15 cellular contexts compared by ENCODE assay signal in the genomic region with DNA sequence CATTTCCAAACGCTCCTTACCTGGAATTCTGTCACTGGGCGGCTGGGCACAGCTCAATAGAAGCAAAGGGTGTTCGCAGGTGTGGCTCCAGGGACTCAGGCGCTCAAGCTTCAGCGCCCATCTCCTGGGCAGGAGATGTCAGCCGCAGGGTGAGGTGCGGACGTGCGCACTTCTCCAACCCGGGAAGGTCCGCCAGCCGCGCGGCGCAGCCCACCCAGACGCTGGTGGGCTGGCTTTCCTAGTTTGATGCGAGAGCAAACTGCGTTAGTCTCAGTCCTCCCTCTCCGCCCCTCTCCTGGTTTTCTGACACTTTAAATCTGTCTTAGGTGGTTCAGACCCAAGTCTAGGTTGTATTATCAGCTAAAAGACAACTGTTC. TPM values are rescaled to one million over a fixed set of nuclear protein-coding genes. Genes with fewer than 3 reads are reported as not detected.
DNase-seq lines count a peak whose midpoint lies in the region; ATAC-seq, FAIRE-seq and TF ChIP-seq lines count a peak whose summit lies in the region.
"Had no signal": no experiment of that assay in that cellular context is flagged by ENCODE, and none has a peak within 500 bp of the region (broad histone marks: within the 10 kb centered on the region; RNA-seq: fewer than 3 reads in every experiment).

No MANE protein-coding gene starts in this region.

- H3K36me3 ChIP-seq in right lobe of liver (no peaks in the 10 kb centered on the region), HepG2 (replicated peaks in 1 of 2; ENCODE audit: control insufficient read depth in 1 of 2, insufficient read depth in 2 of 2, low read length in 2 of 2) (no peaks in the 10 kb centered on the region)

- H3K4me1 ChIP-seq in right lobe of liver (peaks cover 0 to 12% (median 5%) of the 10 kb centered on the region in 4 donors), HepG2 (ENCODE audit: insufficient read depth, low read length) (peaks cover 14% of the 10 kb centered on the region)

- no TSS peak for BruUV-seq in HepG2 (replicated peaks; lab: Mats Ljungman, UMichigan)

- CTCF ChIA-PET in HepG2 (lab: Yijun Ruan, JAX; ENCODE audit: low intra/inter-chr PET ratio, low total read pairs) = no interaction called here

- POLR2A ChIA-PET in HepG2 (lab: Yijun Ruan, JAX) = no interaction called here

- H4K20me1 ChIP-seq in HepG2 (ENCODE audit: insufficient read depth, low read length) = no peaks in the 10 kb centered on the region

- intact Hi-C loops in right lobe of liver (cut with DNase I) (no loop called here), HepG2 (cut with micrococcal nuclease; ENCODE audit: unreplicated experiment) (no loop called here), left ventricle myocardium superior (cut with micrococcal nuclease) (no loop called here)

- H3K9me3 Mint-ChIP-seq in endothelial cell (ENCODE audit: unreplicated experiment) (no peaks in the 10 kb centered on the region), neural crest cell (no peaks in the 10 kb centered on the region)
- H3K9me3 Mint-ChIP-seq: central memory CD8-positive, alpha-beta T cell had no signal

- no peaks in the 10 kb centered on the region for H3K9me3 ChIP-seq in right lobe of liver
- no peaks in the 10 kb centered on the region for H3K9me3 ChIP-seq in HepG2 (ENCODE audit: low read length)

- WGBS in right lobe of liver (ENCODE audit: insufficient coverage, low coverage, low lambda C conversion rate, missing lambda C conversion rate) = 2% methylated on average over 5 of the region's 19 CpGs
- WGBS in HepG2 (ENCODE audit: low lambda C conversion rate) = 6% methylated on average over 6 of the region's 19 CpGs

- no peak overlapping the region for H2AFZ ChIP-seq in HepG2 (ENCODE audit: low read length)

- no peaks in the 10 kb centered on the region for H3K79me2 ChIP-seq in HepG2 (ENCODE audit: insufficient read depth, low read length)

- in situ Hi-C loops in HepG2 (cut with HindIII; ENCODE audit: extremely low pct_ligation_motif_present, low pct_unique_long_range_greater_than_20kb) = no loop called here

- H3K27me3 Mint-ChIP-seq in endothelial cell (ENCODE audit: unreplicated experiment) = peaks cover 19% of the 10 kb centered on the region
- H3K27me3 Mint-ChIP-seq in neural crest cell (ENCODE audit: low read depth) = peaks cover 82% of the 10 kb centered on the region

- H3K4me1 Mint-ChIP-seq in endothelial cell (ENCODE audit: unreplicated experiment) = peaks cover 9% of the 10 kb centered on the region
- peaks cover 33% of the 10 kb centered on the region for H3K4me1 Mint-ChIP-seq in neural crest cell
- H3K4me1 Mint-ChIP-seq: central memory CD8-positive, alpha-beta T cell had no signal

- FAIRE-seq in HepG2 (lab: Jason Lieb, UNC) = no peak

- TF ChIP-seq CTCF in right lobe of liver (IDR thresholded peaks at IDR 0.05) = no peak
- no peak for TF ChIP-seq CTCF in HepG2 (CRISPR knock-in tag; IDR thresholded peaks at IDR 0.05)
- no peak for TF ChIP-seq CTCF in endothelial cell (IDR thresholded peaks at IDR 0.05; ENCODE audit: unreplicated experiment)
- TF ChIP-seq CTCF in neural crest cell (conservative IDR thresholded peaks at IDR 0.05) = no peak

- H3K36me3 Mint-ChIP-seq in endothelial cell (ENCODE audit: low read depth, unreplicated experiment) (no peaks in the 10 kb centered on the region), neural crest cell (ENCODE audit: low read depth) (no peaks in the 10 kb centered on the region)

- H3K27ac Mint-ChIP-seq in endothelial cell (ENCODE audit: unreplicated experiment) (no peak overlapping the region), neural crest cell (ENCODE audit: unreplicated experiment) (no peak overlapping the region)

- no peak overlapping the region for H3K27ac ChIP-seq in right lobe of liver
- no peak overlapping the region for H3K27ac ChIP-seq in HepG2 (ENCODE audit: extremely low read length, insufficient read depth, low read length)
- H3K27ac ChIP-seq: skin epidermis had no signal

- no peak overlapping the region for H3K4me2 ChIP-seq in HepG2 (ENCODE audit: low read depth, low read length)

- H3K4me3 ChIP-seq in right lobe of liver (peak overlapping the region in 2 of 3 donors; percentile 23 to 41), HepG2 (replicated peaks in 1 of 3; ENCODE audit: insufficient read depth in 1 of 3, low read depth in 2 of 3, low read length in 3 of 3) (no peak overlapping the region)

- ATAC-seq in right lobe of liver (no peak), HepG2 (no peak), left ventricle myocardium superior (no peak)
- ATAC-seq: esophagus mucosa had no signal

- TF ChIP-seq RAD21 in HepG2 (CRISPR knock-in tag; IDR thresholded peaks at IDR 0.05) = no peak

- DNase-seq in right lobe of liver = no peak
- no peak for DNase-seq in HepG2 (ENCODE audit: low spot score)
- no peak for DNase-seq in endothelial cell (ENCODE audit: low spot score)
- no peak for DNase-seq in neural crest cell (ENCODE audit: low read depth, low spot score)
- DNase-seq in activated naive CD4-positive, alpha-beta T cell treated with Interleukin-2 at 50 U/mL for 16 hours = no peak
- no peak for DNase-seq in left ventricle myocardium superior
- no peak for DNase-seq in activated CD8-positive, alpha-beta memory T cell treated with anti-CD3 and anti-CD28 coated beads for 24 hours
- no peak for DNase-seq in stimulated activated CD4-positive, alpha-beta T cell treated with anti-CD3 and anti-CD28 coated beads, Interleukin-15, amount 100 ng/mL, for 24 hours
- DNase-seq: activated CD4-positive, alpha-beta T cell treated with anti-CD3 and anti-CD28 coated beads for 48 hours; KG1; NCI-H2029 had no signal

- TF ChIP-seq POLR2A in right lobe of liver (IDR thresholded peaks at IDR 0.05) (no peak), HepG2 (IDR thresholded peaks at IDR 0.05; ENCODE audit: insufficient read depth in 1 of 2, low read depth in 2 of 2, low read length in 2 of 2) (no peak)

- peaks cover 0 to 7% of the 10 kb centered on the region in 2 donors for H3K27me3 ChIP-seq in right lobe of liver
- H3K27me3 ChIP-seq in HepG2 (ENCODE audit: control insufficient read depth in 1 of 2, insufficient read depth in 2 of 2, low read length in 2 of 2) = peaks cover 7 to 31% of the 10 kb centered on the region in 2 experiments; a peak in 4 of 5 replicates

- H3K4me3 Mint-ChIP-seq in endothelial cell (ENCODE audit: unreplicated experiment) (peak overlapping the region; percentile 89), neural crest cell (peak overlapping the region; percentile 87)
- H3K4me3 Mint-ChIP-seq: central memory CD8-positive, alpha-beta T cell had no signal

- no peak for TF ChIP-seq EP300 in HepG2 (IDR thresholded peaks at IDR 0.05; ENCODE audit: low read depth in 2 of 2, low read length in 2 of 2)
- TF ChIP-seq EP300 in HepG2 (CRISPR knock-in tag; IDR thresholded peaks at IDR 0.05; ENCODE audit: borderline replicate concordance) = no peak

- H3K9ac ChIP-seq in HepG2 (ENCODE audit: insufficient read depth, low read depth, low read length) = no peak overlapping the region

TF ChIP-seq in HepG2, 621 proteins besides CTCF, POLR2A, EP300 and RAD21 (continues in another document):
- TF ChIP-seq HMG20A (CRISPR knock-in tag; IDR thresholded peaks at IDR 0.05; ENCODE audit: borderline replicate concordance) = no peak
- TF ChIP-seq NKX3-1 (CRISPR knock-in tag; IDR thresholded peaks at IDR 0.05) = no peak
- no peak for TF ChIP-seq CBX1 (IDR thresholded peaks at IDR 0.05; ENCODE audit: low read depth)
- no peak for TF ChIP-seq MTA3 (CRISPR knock-in tag; IDR thresholded peaks at IDR 0.05)
- TF ChIP-seq GLI4 (CRISPR knock-in tag; IDR thresholded peaks at IDR 0.05; ENCODE audit: borderline replicate concordance) = no peak
- no peak for TF ChIP-seq KLF6 (CRISPR knock-in tag; IDR thresholded peaks at IDR 0.05)
- TF ChIP-seq TGIF2 (CRISPR knock-in tag; IDR thresholded peaks at IDR 0.05) = no peak
- TF ChIP-seq HINFP (CRISPR knock-in tag; IDR thresholded peaks at IDR 0.05; ENCODE audit: low read depth) = no peak

RNA-seq across cellular contexts. Expression of gene CALCR, which starts 0.3 kb away (rescaled TPM):
- not detected for total RNA-seq in right lobe of liver
- not detected in 2 replicates for total RNA-seq in HepG2 (2016; rRNA removed; fragmentation: Illumina TruSeq; extraction: Trizol)
- total RNA-seq in HepG2 (2016; cell fraction: cytosol; rRNA removed; fragmentation: Illumina TruSeq; extraction: Trizol; ENCODE audit: low read depth) = not detected in 2 replicates
- total RNA-seq in HepG2 (2016; cell fraction: insoluble cytoplasmic fraction; rRNA removed; fragmentation: Illumina TruSeq; extraction: Trizol) = not detected in 2 replicates
- not detected in 2 replicates for total RNA-seq in HepG2 (2016; cell fraction: membrane; rRNA removed; fragmentation: Illumina TruSeq; extraction: Trizol)
- total RNA-seq in HepG2 (2016; cell fraction: nucleus; rRNA removed; fragmentation: Illumina TruSeq; extraction: Trizol) = not detected in 2 replicates
- polyA plus RNA-seq in HepG2 (2011; rRNA removed) = not detected in 2 replicates
- polyA plus RNA-seq in HepG2 (2011; cell fraction: cytosol; rRNA removed) = not detected in 2 replicates
- polyA plus RNA-seq in HepG2 (2011; cell fraction: nucleus; rRNA removed) = not detected in 2 replicates
- 0.04 TPM in 1 of 2 replicates, not detected in the other for polyA plus RNA-seq in HepG2 (2012)
- not detected in 2 replicates for polyA plus RNA-seq in HepG2 (2016; cell fraction: cytosol; fragmentation: Illumina TruSeq; extraction: Trizol; ENCODE audit: low read depth)
- not detected in 2 replicates for polyA plus RNA-seq in HepG2 (2016; cell fraction: insoluble cytoplasmic fraction; fragmentation: Illumina TruSeq; extraction: Trizol; ENCODE audit: low read depth)
- not detected in 2 replicates for polyA plus RNA-seq in HepG2 (2016; cell fraction: membrane; fragmentation: Illumina TruSeq; extraction: Trizol; ENCODE audit: low read depth)
- not detected in 2 replicates for polyA plus RNA-seq in HepG2 (2016; cell fraction: nucleus; fragmentation: Illumina TruSeq; extraction: Trizol; ENCODE audit: insufficient read depth, low read depth)
- not detected in 2 replicates for polyA minus RNA-seq in HepG2 (2011; rRNA and poly(A)+ RNA removed; ENCODE audit: low replicate concordance)
- not detected in 2 replicates for polyA minus RNA-seq in HepG2 (2011; cell fraction: cytosol; rRNA and poly(A)+ RNA removed)
- not detected in 2 replicates for polyA minus RNA-seq in HepG2 (2011; cell fraction: nucleus; rRNA and poly(A)+ RNA removed)
- total RNA-seq in endothelial cell (ENCODE audit: unreplicated experiment) = 0.62 TPM
- 0.07 TPM in 1 of 2 replicates, not detected in the other for total RNA-seq in neural crest cell
- not detected for total RNA-seq in left ventricle myocardium superior
- total RNA-seq: esophagus mucosa; T-helper 1 cell treated with Interleukin-12 subunit alpha and Interleukin-12 subunit beta and Interleukin-4 antibody, amounts not matched to agents 30 ng/mL and 1 ng/mL, for 36 hours had no signal

Comparison
In these comparisons a context has a peak if more than half of its experiments do, and no peak if none do; other contexts are left out.
1. H3K4me3 ChIP-seq: peak in right lobe of liver (2 of 3); none in HepG2 (0 of 3).